9 cellular contexts compared by ENCODE assay signal in genomic region chr3:123522666-123523412, GRCh38.
A peak's percentile ranks its signal among the peaks of the same experiment; 100 is the strongest.
DNase-seq lines count a peak whose midpoint lies in the region; ATAC-seq, FAIRE-seq and TF ChIP-seq lines count a peak whose summit lies in the region.
"Had no signal": no experiment of that assay in that cellular context is flagged by ENCODE, and none has a peak within 500 bp of the region (broad histone marks: within the 10 kb centered on the region; RNA-seq: fewer than 3 reads in every experiment).

No MANE protein-coding gene starts in this region.

- no peak overlapping the region for H3K27ac ChIP-seq in liver (ENCODE audit: low read depth in 1 of 2, low read length in 2 of 2)
- no peak overlapping the region for H3K27ac ChIP-seq in HepG2 (ENCODE audit: extremely low read length, insufficient read depth, low read length)

- no peaks in the 10 kb centered on the region for H3K27me3 Mint-ChIP-seq in activated naive CD8-positive, alpha-beta T cell treated with anti-CD3 and anti-CD28 coated beads for 36 hours

- no peaks in the 10 kb centered on the region for H3K9me3 ChIP-seq in liver (ENCODE audit: control insufficient read depth in 4 of 4, low read length in 3 of 4)
- no peaks in the 10 kb centered on the region for H3K9me3 ChIP-seq in HepG2 (ENCODE audit: low read length)

- TF ChIP-seq CTCF in liver (IDR thresholded peaks at IDR 0.05; ENCODE audit: low read depth, low read length, missing input control) = no peak
- TF ChIP-seq CTCF in HepG2 (CRISPR knock-in tag; IDR thresholded peaks at IDR 0.05) = no peak

- FAIRE-seq in HepG2 (lab: Jason Lieb, UNC) (no peak), urothelium cell line (lab: Jason Lieb, UNC) (peak; percentile 48), GM12892 (lab: Jason Lieb, UNC) (no peak)

- POLR2A ChIA-PET in HepG2 (lab: Yijun Ruan, JAX) = no interaction called here

- TF ChIP-seq POLR2A in HepG2 (IDR thresholded peaks at IDR 0.05; ENCODE audit: insufficient read depth in 1 of 2, low read depth in 2 of 2, low read length in 2 of 2) (no peak), GM12892 (IDR thresholded peaks at IDR 0.05; ENCODE audit: low read depth, low read length) (no peak)

- H2AFZ ChIP-seq in HepG2 (ENCODE audit: low read length) = no peak overlapping the region

- no peak for TF ChIP-seq EP300 in HepG2 (IDR thresholded peaks at IDR 0.05; ENCODE audit: low read depth in 2 of 2, low read length in 2 of 2)
- no peak for TF ChIP-seq EP300 in HepG2 (CRISPR knock-in tag; IDR thresholded peaks at IDR 0.05; ENCODE audit: borderline replicate concordance)

- CTCF ChIA-PET in HepG2 (lab: Yijun Ruan, JAX; ENCODE audit: low intra/inter-chr PET ratio, low total read pairs) = no interaction called here

- H3K9ac ChIP-seq in liver (ENCODE audit: low read depth in 1 of 2, low read length in 2 of 2) = no peak overlapping the region
- no peak overlapping the region for H3K9ac ChIP-seq in HepG2 (ENCODE audit: insufficient read depth, low read depth, low read length)

- H3K27me3 ChIP-seq in liver (ENCODE audit: control insufficient read depth in 4 of 4, insufficient read depth in 4 of 4, low read length in 3 of 4) (no peaks in the 10 kb centered on the region), HepG2 (ENCODE audit: control insufficient read depth in 1 of 2, insufficient read depth in 2 of 2, low read length in 2 of 2) (no peaks in the 10 kb centered on the region)

- H3K4me3 ChIP-seq in liver (ENCODE audit: low read depth in 1 of 3, low read length in 3 of 3) = no peak overlapping the region
- H3K4me3 ChIP-seq in HepG2 (replicated peaks in 1 of 3; ENCODE audit: insufficient read depth in 1 of 3, low read depth in 2 of 3, low read length in 3 of 3) = no peak overlapping the region

- intact Hi-C loops in HepG2 (cut with micrococcal nuclease; ENCODE audit: unreplicated experiment) = no loop called here

- no peaks in the 10 kb centered on the region for H3K9me3 Mint-ChIP-seq in activated naive CD8-positive, alpha-beta T cell treated with anti-CD3 and anti-CD28 coated beads for 36 hours
- H3K9me3 Mint-ChIP-seq: nephron had no signal

- in situ Hi-C loops in HepG2 (cut with HindIII; ENCODE audit: extremely low pct_ligation_motif_present, low pct_unique_long_range_greater_than_20kb) = no loop called here

- peaks cover 49% of the 10 kb centered on the region for H3K4me1 Mint-ChIP-seq in activated naive CD8-positive, alpha-beta T cell treated with anti-CD3 and anti-CD28 coated beads for 36 hours

- no peaks in the 10 kb centered on the region for H4K20me1 ChIP-seq in HepG2 (ENCODE audit: insufficient read depth, low read length)

- 76% methylated on average over 14 of the region's 14 CpGs for WGBS in liver
- 97% methylated on average over 14 of the region's 14 CpGs for WGBS in HepG2 (ENCODE audit: low lambda C conversion rate)

- DNase-seq in HepG2 (ENCODE audit: low spot score) (no peak), left lobe of liver (ENCODE audit: low spot score) (no peak), urothelium cell line (ENCODE audit: low spot score) (no peak), GM12892 (ENCODE audit: insufficient read length) (no peak), SW480 (ENCODE audit: low spot score) (no peak)
- DNase-seq in activated naive CD8-positive, alpha-beta T cell treated with anti-CD3 and anti-CD28 coated beads for 36 hours = no peak

- TF ChIP-seq RAD21 in liver (IDR thresholded peaks at IDR 0.05) (no peak), HepG2 (CRISPR knock-in tag; IDR thresholded peaks at IDR 0.05) (no peak)

- H3K79me2 ChIP-seq in HepG2 (ENCODE audit: insufficient read depth, low read length) = no peaks in the 10 kb centered on the region

- H3K36me3 ChIP-seq in liver (ENCODE audit: control insufficient read depth in 4 of 4, insufficient read depth in 3 of 4, low read depth in 1 of 4, low read length in 3 of 4) = peaks cover 0 to 6% (median 3%) of the 10 kb centered on the region in 4 donors
- peaks cover 24 to 76% of the 10 kb centered on the region in 2 experiments for H3K36me3 ChIP-seq in HepG2 (replicated peaks in 1 of 2; ENCODE audit: control insufficient read depth in 1 of 2, insufficient read depth in 2 of 2, low read length in 2 of 2)

- H3K27ac Mint-ChIP-seq in activated naive CD8-positive, alpha-beta T cell treated with anti-CD3 and anti-CD28 coated beads for 36 hours = peak overlapping the region; percentile 76

- BruUV-seq in HepG2 (replicated peaks; lab: Mats Ljungman, UMichigan) = no TSS peak

- H3K4me1 ChIP-seq in liver (ENCODE audit: control insufficient read depth in 4 of 4, insufficient read depth in 4 of 4, low read length in 3 of 4) (peaks cover 7 to 33% (median 15%) of the 10 kb centered on the region in 4 donors), HepG2 (ENCODE audit: insufficient read depth, low read length) (peaks cover 30% of the 10 kb centered on the region)

- peaks cover 17% of the 10 kb centered on the region for H3K36me3 Mint-ChIP-seq in activated naive CD8-positive, alpha-beta T cell treated with anti-CD3 and anti-CD28 coated beads for 36 hours

- no peak overlapping the region for H3K4me2 ChIP-seq in HepG2 (ENCODE audit: low read depth, low read length)

- ATAC-seq in HepG2 (no peak), left lobe of liver (peak; percentile 29), GM21717 (IDR thresholded peaks at IDR 0.05; ENCODE audit: unreplicated experiment) (no peak)

- no peak overlapping the region for H3K4me3 Mint-ChIP-seq in activated naive CD8-positive, alpha-beta T cell treated with anti-CD3 and anti-CD28 coated beads for 36 hours
- H3K4me3 Mint-ChIP-seq: nephron had no signal

TF ChIP-seq in liver, 16 proteins besides CTCF, POLR2A, EP300 and RAD21 (continues in another document):
- TF ChIP-seq RXRA (IDR thresholded peaks at IDR 0.05) = peak in 1 of 2 donors; percentile 19
- peak; percentile 45 for TF ChIP-seq SP1 (IDR thresholded peaks at IDR 0.05)
- TF ChIP-seq ATF3 (IDR thresholded peaks at IDR 0.05) = no peak
- no peak for TF ChIP-seq ZBTB33 (IDR thresholded peaks at IDR 0.05)

TF ChIP-seq in HepG2, 621 proteins besides CTCF, POLR2A, EP300 and RAD21 (continues in another document):
- TF ChIP-seq MTA3 (CRISPR knock-in tag; IDR thresholded peaks at IDR 0.05) (no peak), KLF16 (CRISPR knock-in tag; IDR thresholded peaks at IDR 0.05) (no peak), PRPF4 (IDR thresholded peaks at IDR 0.05; ENCODE audit: low read depth, low read length, poor library complexity, severe bottlenecking) (no peak)
- TF ChIP-seq, protein P1, sequence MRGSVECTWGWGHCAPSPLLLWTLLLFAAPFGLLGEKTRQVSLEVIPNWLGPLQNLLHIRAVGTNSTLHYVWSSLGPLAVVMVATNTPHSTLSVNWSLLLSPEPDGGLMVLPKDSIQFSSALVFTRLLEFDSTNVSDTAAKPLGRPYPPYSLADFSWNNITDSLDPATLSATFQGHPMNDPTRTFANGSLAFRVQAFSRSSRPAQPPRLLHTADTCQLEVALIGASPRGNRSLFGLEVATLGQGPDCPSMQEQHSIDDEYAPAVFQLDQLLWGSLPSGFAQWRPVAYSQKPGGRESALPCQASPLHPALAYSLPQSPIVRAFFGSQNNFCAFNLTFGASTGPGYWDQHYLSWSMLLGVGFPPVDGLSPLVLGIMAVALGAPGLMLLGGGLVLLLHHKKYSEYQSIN (CRISPR knock-in tag; IDR thresholded peaks at IDR 0.05; ENCODE audit: borderline replicate concordance) = no peak
- TF ChIP-seq, protein P2, sequence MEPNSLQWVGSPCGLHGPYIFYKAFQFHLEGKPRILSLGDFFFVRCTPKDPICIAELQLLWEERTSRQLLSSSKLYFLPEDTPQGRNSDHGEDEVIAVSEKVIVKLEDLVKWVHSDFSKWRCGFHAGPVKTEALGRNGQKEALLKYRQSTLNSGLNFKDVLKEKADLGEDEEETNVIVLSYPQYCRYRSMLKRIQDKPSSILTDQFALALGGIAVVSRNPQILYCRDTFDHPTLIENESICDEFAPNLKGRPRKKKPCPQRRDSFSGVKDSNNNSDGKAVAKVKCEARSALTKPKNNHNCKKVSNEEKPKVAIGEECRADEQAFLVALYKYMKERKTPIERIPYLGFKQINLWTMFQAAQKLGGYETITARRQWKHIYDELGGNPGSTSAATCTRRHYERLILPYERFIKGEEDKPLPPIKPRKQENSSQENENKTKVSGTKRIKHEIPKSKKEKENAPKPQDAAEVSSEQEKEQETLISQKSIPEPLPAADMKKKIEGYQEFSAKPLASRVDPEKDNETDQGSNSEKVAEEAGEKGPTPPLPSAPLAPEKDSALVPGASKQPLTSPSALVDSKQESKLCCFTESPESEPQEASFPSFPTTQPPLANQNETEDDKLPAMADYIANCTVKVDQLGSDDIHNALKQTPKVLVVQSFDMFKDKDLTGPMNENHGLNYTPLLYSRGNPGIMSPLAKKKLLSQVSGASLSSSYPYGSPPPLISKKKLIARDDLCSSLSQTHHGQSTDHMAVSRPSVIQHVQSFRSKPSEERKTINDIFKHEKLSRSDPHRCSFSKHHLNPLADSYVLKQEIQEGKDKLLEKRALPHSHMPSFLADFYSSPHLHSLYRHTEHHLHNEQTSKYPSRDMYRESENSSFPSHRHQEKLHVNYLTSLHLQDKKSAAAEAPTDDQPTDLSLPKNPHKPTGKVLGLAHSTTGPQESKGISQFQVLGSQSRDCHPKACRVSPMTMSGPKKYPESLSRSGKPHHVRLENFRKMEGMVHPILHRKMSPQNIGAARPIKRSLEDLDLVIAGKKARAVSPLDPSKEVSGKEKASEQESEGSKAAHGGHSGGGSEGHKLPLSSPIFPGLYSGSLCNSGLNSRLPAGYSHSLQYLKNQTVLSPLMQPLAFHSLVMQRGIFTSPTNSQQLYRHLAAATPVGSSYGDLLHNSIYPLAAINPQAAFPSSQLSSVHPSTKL (CRISPR knock-in tag; IDR thresholded peaks at IDR 0.05) = no peak
- TF ChIP-seq, protein P3, sequence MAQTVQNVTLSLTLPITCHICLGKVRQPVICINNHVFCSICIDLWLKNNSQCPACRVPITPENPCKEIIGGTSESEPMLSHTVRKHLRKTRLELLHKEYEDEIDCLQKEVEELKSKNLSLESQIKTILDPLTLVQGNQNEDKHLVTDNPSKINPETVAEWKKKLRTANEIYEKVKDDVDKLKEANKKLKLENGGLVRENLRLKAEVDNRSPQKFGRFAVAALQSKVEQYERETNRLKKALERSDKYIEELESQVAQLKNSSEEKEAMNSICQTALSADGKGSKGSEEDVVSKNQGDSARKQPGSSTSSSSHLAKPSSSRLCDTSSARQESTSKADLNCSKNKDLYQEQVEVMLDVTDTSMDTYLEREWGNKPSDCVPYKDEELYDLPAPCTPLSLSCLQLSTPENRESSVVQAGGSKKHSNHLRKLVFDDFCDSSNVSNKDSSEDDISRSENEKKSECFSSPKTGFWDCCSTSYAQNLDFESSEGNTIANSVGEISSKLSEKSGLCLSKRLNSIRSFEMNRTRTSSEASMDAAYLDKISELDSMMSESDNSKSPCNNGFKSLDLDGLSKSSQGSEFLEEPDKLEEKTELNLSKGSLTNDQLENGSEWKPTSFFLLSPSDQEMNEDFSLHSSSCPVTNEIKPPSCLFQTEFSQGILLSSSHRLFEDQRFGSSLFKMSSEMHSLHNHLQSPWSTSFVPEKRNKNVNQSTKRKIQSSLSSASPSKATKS (CRISPR knock-in tag; IDR thresholded peaks at IDR 0.05) = no peak
